Comparison of ENCODE assay signal across 8 cellular contexts in genomic region chr15:25501828-25502446, GRCh38.
A peak's percentile ranks its signal among the peaks of the same experiment; 100 is the strongest.
DNase-seq lines count a peak whose midpoint lies in the region; ATAC-seq and TF ChIP-seq lines count a peak whose summit lies in the region.

No MANE protein-coding gene starts in this region.

- CTCF ChIA-PET in HEK293T (lab: Yijun Ruan, JAX), result interaction anchor here (0.7 kb wide), 1 partner anchor 880 kb away, joined by 3 read pairs; no protein-coding TSS in a partner anchor

- H3K4me3 ChIP-seq in AG10803 (ENCODE audit: low read length) (no peak overlapping the region), heart left ventricle (no peak overlapping the region), stomach (no peak overlapping the region)

- TF ChIP-seq EP300 in stomach (IDR thresholded peaks at IDR 0.05), result no peak

- ATAC-seq in heart left ventricle (peak in 2 of 4 donors; percentile 41 to 50), GM21367 (IDR thresholded peaks at IDR 0.05; ENCODE audit: unreplicated experiment) (no peak), HG03159 (IDR thresholded peaks at IDR 0.05; ENCODE audit: unreplicated experiment) (no peak)

- H3K27ac ChIP-seq in heart left ventricle, result no peak overlapping the region
- H3K27ac ChIP-seq in stomach, result no peak overlapping the region

- intact Hi-C loops in heart left ventricle (cut with DNase I) (loop anchor here in 9 of 10 donors (5.0 to 10.0 kb wide), 7 partner anchors 433 to 1857 kb away; partner anchors contain the start of genes MAGEL2 (in 4 of the 9) and GABRA5 (in 2 of the 9)), stomach (cut with DNase I; ENCODE audit: low total_unique reads) (no loop called here)

- no peaks in the 10 kb centered on the region for H3K9me3 ChIP-seq in heart left ventricle
- H3K9me3 ChIP-seq in stomach, result peaks cover 0 to 17% (median 4%) of the 10 kb centered on the region in 4 donors

- POLR2A ChIA-PET in HEK293T (lab: Yijun Ruan, JAX), result no interaction called here

- 21 to 24% (median 22%) methylated on average over 5 of the region's 5 CpGs for WGBS in heart left ventricle, 4 donors
- 26 to 33% (median 31%) methylated on average over 5 of the region's 5 CpGs for WGBS in stomach, 5 donors

- H3K36me3 ChIP-seq in heart left ventricle (no peaks in the 10 kb centered on the region), stomach (no peaks in the 10 kb centered on the region)

- DNase-seq in AG10803 (ENCODE audit: low read depth), result peak; percentile 35
- peak; percentile 29 for DNase-seq in SK-N-DZ (ENCODE audit: low spot score)
- DNase-seq in heart left ventricle, result no peak
- DNase-seq in stomach, result no peak
- no peak for DNase-seq in HEK293T (ENCODE audit: extremely low spot score)

- H3K4me1 ChIP-seq in heart left ventricle (peaks cover 0 to 2% (median 0%) of the 10 kb centered on the region in 12 donors), stomach (no peaks in the 10 kb centered on the region)

- peak; percentile 53 for TF ChIP-seq CTCF in AG10803 (conservative IDR thresholded peaks at IDR 0.05; ENCODE audit: low read length)
- peak; percentile 42 for TF ChIP-seq CTCF in GM12873 (IDR thresholded peaks at IDR 0.05; ENCODE audit: insufficient read depth, low read depth, low read length, missing control alignments)
- TF ChIP-seq CTCF in heart left ventricle (IDR thresholded peaks at IDR 0.05), result peak; percentile 45 to 76 (median 68)
- peak in 5 of 7 experiments; percentile 5 to 33 (median 22) for TF ChIP-seq CTCF in stomach (IDR thresholded peaks at IDR 0.05)

- H3K27me3 ChIP-seq in heart left ventricle (no peaks in the 10 kb centered on the region), stomach (no peaks in the 10 kb centered on the region)

- no peak for TF ChIP-seq POLR2A in heart left ventricle (IDR thresholded peaks at IDR 0.05)
- no peak for TF ChIP-seq POLR2A in stomach (IDR thresholded peaks at IDR 0.05)

TF ChIP-seq in HEK293T, 16 proteins besides CTCF, POLR2A, EP300 and RAD21:
- TF ChIP-seq ARNT (IDR thresholded peaks at IDR 0.05) (no peak), L3MBTL2 (conservative IDR thresholded peaks at IDR 0.05) (no peak), ZNF384 (IDR thresholded peaks at IDR 0.05) (no peak), ELF4 (IDR thresholded peaks at IDR 0.05) (no peak), BHLHE40 (IDR thresholded peaks at IDR 0.05; ENCODE audit: borderline replicate concordance) (no peak), TARDBP (IDR thresholded peaks at IDR 0.05) (no peak), NFRKB (IDR thresholded peaks at IDR 0.05) (no peak), PKNOX1 (IDR thresholded peaks at IDR 0.05) (no peak)
TF ChIP-seq in HEK293T: peak in this region for 0.

Comparison
In these comparisons a context has a peak if more than half of its experiments do, and no peak if none do; other contexts are left out.
1. DNase-seq: peak in AG10803 (single experiment) and SK-N-DZ (single experiment); none in heart left ventricle (0 of 5), stomach (single experiment) and HEK293T (single experiment).
2. Peak in every context shown above with its lines, with median percentiles within 50 percentile points of each other: CTCF ChIP-seq.